ENCODE assay signal across 20 cellular contexts in the genomic region with DNA sequence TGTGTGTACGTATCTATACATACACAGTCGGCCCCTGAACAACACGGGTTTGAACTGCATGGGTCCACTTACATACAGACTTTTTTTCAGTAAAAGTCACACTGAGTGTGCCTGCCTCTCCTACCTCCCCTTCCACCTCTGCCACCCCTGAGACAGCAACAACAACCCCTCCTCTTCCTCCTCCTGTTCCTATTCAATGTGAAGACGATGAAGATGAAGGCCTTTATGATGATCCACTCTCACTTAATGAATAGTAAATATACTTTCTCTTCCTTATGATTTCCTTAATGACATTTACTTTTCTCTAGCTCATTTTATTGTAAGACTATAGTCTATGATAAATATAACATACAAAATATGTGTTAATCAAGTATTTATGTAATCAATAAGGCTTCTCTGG. TPM values are rescaled to one million over a fixed set of nuclear protein-coding genes. Genes with fewer than 3 reads are reported as not detected.
A peak's percentile ranks its signal among the peaks of the same experiment; 100 is the strongest.
DNase-seq lines count a peak whose midpoint lies in the region; ATAC-seq and TF ChIP-seq lines count a peak whose summit lies in the region.
"Had no signal": no experiment of that assay in that cellular context is flagged by ENCODE, and none has a peak within 500 bp of the region (broad histone marks: within the 10 kb centered on the region; RNA-seq: fewer than 3 reads in every experiment).

No MANE protein-coding gene starts in this region.

- H3K27ac Mint-ChIP-seq in endothelial cell (ENCODE audit: unreplicated experiment) = no peak overlapping the region
- H3K27ac Mint-ChIP-seq in stimulated activated effector memory CD8-positive, alpha-beta T cell treated with anti-CD3 and anti-CD28 coated beads, Interleukin-12 subunit alpha, Interleukin-12 subunit beta, amount 100 ng/mL, for 72 hours = peak overlapping the region; percentile 16
- H3K27ac Mint-ChIP-seq: CD4-positive, alpha-beta T cell; CD8-positive, alpha-beta T cell had no signal

- DNase-seq in endothelial cell (ENCODE audit: low spot score) (no peak), GOT3 (lab: John Stamatoyannopoulos, UW) (no peak), NK-92 (lab: John Stamatoyannopoulos, UW; ENCODE audit: unreplicated experiment) (no peak)
- DNase-seq in stimulated activated effector memory CD8-positive, alpha-beta T cell treated with anti-CD3 and anti-CD28 coated beads, Interleukin-12 subunit alpha, Interleukin-12 subunit beta, amount 100 ng/mL, for 72 hours (ENCODE audit: low spot score in 2 of 2) = no peak
- DNase-seq: 8988T; ACHN; BE2C; C1 segment of cervical spinal cord; Calu3; CD4-positive, alpha-beta T cell; CD8-positive, alpha-beta T cell; DMS79; DND-41; EL; GDM1 had no signal

- no peaks in the 10 kb centered on the region for H3K27me3 Mint-ChIP-seq in endothelial cell (ENCODE audit: unreplicated experiment)
- H3K27me3 Mint-ChIP-seq: CD4-positive, alpha-beta T cell had no signal

- CTCF ChIA-PET in HEK293 (lab: Yijun Ruan, JAX) = interaction anchor here (1.4 kb wide), 1 partner anchor 26 kb away, joined by 3 read pairs; a partner anchor contains a TSS

- peaks cover 29% of the 10 kb centered on the region for H3K36me3 Mint-ChIP-seq in endothelial cell (ENCODE audit: low read depth, unreplicated experiment)
- H3K36me3 Mint-ChIP-seq in stimulated activated effector memory CD8-positive, alpha-beta T cell treated with anti-CD3 and anti-CD28 coated beads, Interleukin-12 subunit alpha, Interleukin-12 subunit beta, amount 100 ng/mL, for 72 hours = peaks cover 33% of the 10 kb centered on the region

- no peak for ATAC-seq in stimulated activated effector memory CD8-positive, alpha-beta T cell treated with anti-CD3 and anti-CD28 coated beads, Interleukin-12 subunit alpha, Interleukin-12 subunit beta, amount 100 ng/mL, for 72 hours
- no peak for ATAC-seq in HG03342 (IDR thresholded peaks at IDR 0.05; ENCODE audit: unreplicated experiment)
- ATAC-seq: CD8-positive, alpha-beta T cell; GM12878 had no signal

- H3K9me3 ChIP-seq in HEK293 (ENCODE audit: control insufficient read depth, insufficient read depth, low read depth, low read length) = no peaks in the 10 kb centered on the region
- H3K9me3 ChIP-seq: BE2C, BLaER1, Caco-2 had no signal

- H3K36me3 ChIP-seq in HEK293 (ENCODE audit: control insufficient read depth in 2 of 2, insufficient read depth in 1 of 2, low read length in 2 of 2) = peaks cover 20 to 54% of the 10 kb centered on the region in 2 experiments; a peak in 2 of 3 replicates

- TF ChIP-seq CTCF in HEK293 (tag by site-specific recombination; IDR thresholded peaks at IDR 0.05) (no peak), endothelial cell (IDR thresholded peaks at IDR 0.05; ENCODE audit: unreplicated experiment) (no peak)

- peaks cover 5% of the 10 kb centered on the region for H3K4me1 Mint-ChIP-seq in endothelial cell (ENCODE audit: unreplicated experiment)
- H3K4me1 Mint-ChIP-seq in stimulated activated effector memory CD8-positive, alpha-beta T cell treated with anti-CD3 and anti-CD28 coated beads, Interleukin-12 subunit alpha, Interleukin-12 subunit beta, amount 100 ng/mL, for 72 hours = peaks cover 14% of the 10 kb centered on the region

- H3K9me3 Mint-ChIP-seq in endothelial cell (ENCODE audit: unreplicated experiment) = no peaks in the 10 kb centered on the region
- H3K9me3 Mint-ChIP-seq in stimulated activated effector memory CD8-positive, alpha-beta T cell treated with anti-CD3 and anti-CD28 coated beads, Interleukin-12 subunit alpha, Interleukin-12 subunit beta, amount 100 ng/mL, for 72 hours = peaks cover 6% of the 10 kb centered on the region
- H3K9me3 Mint-ChIP-seq: CD4-positive, alpha-beta T cell; CD8-positive, alpha-beta T cell had no signal

- H3K4me3 Mint-ChIP-seq in endothelial cell (ENCODE audit: unreplicated experiment) = peak overlapping the region; percentile 11
- no peak overlapping the region for H3K4me3 Mint-ChIP-seq in stimulated activated effector memory CD8-positive, alpha-beta T cell treated with anti-CD3 and anti-CD28 coated beads, Interleukin-12 subunit alpha, Interleukin-12 subunit beta, amount 100 ng/mL, for 72 hours
- H3K4me3 Mint-ChIP-seq: CD4-positive, alpha-beta T cell; CD8-positive, alpha-beta T cell had no signal

- POLR2A ChIA-PET in HEK293 (lab: Yijun Ruan, JAX) = no interaction called here

- no peak overlapping the region for H3K4me3 ChIP-seq in HEK293 (ENCODE audit: low read depth, low read length)
- H3K4me3 ChIP-seq: BLaER1, GM12878 had no signal

- no peak overlapping the region for H3K27ac ChIP-seq in HEK293 (ENCODE audit: extremely low read depth, low read depth, low read length)
- H3K27ac ChIP-seq: BLaER1 had no signal

- H3K4me1 ChIP-seq in HEK293 (ENCODE audit: control insufficient read depth, insufficient read depth, low read length) = peaks cover 4% of the 10 kb centered on the region; the same call in 1 of the 2 replicates
- H3K4me1 ChIP-seq: BE2C had no signal

TF ChIP-seq in HEK293, 187 proteins besides CTCF, POLR2A, EP300 and RAD21:
- TF ChIP-seq ZNF473 (tag by site-specific recombination; IDR thresholded peaks at IDR 0.05) (no peak), ZNF391 (tag by site-specific recombination; IDR thresholded peaks at IDR 0.05; ENCODE audit: borderline replicate concordance, low read depth) (no peak), ZNF133 (tag by site-specific recombination; IDR thresholded peaks at IDR 0.05) (no peak), ZIC2 (tag by site-specific recombination; IDR thresholded peaks at IDR 0.05) (no peak), KLF16 (tag by site-specific recombination; IDR thresholded peaks at IDR 0.05) (no peak), ZBTB20 (tag by site-specific recombination; IDR thresholded peaks at IDR 0.05) (no peak), FEZF1 (tag by site-specific recombination; IDR thresholded peaks at IDR 0.05) (no peak), PRDM1 (tag by site-specific recombination; IDR thresholded peaks at IDR 0.05) (peak; percentile 78), KLF10 (tag by site-specific recombination; IDR thresholded peaks at IDR 0.05) (no peak), ZNF324 (tag by site-specific recombination; IDR thresholded peaks at IDR 0.05) (no peak), ZSCAN23 (tag by site-specific recombination; IDR thresholded peaks at IDR 0.05) (no peak), ZBTB7A (tag by site-specific recombination; IDR thresholded peaks at IDR 0.05; ENCODE audit: low read depth) (no peak)
- TF ChIP-seq, protein P1, sequence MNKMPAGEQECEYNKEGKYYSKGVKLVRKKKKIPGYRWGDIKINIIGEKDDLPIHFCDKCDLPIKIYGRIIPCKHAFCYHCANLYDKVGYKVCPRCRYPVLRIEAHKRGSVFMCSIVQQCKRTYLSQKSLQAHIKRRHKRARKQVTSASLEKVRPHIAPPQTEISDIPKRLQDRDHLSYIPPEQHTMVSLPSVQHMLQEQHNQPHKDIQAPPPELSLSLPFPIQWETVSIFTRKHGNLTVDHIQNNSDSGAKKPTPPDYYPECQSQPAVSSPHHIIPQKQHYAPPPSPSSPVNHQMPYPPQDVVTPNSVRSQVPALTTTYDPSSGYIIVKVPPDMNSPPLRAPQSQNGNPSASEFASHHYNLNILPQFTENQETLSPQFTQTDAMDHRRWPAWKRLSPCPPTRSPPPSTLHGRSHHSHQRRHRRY (tag by site-specific recombination; IDR thresholded peaks at IDR 0.05) = no peak
- TF ChIP-seq, protein P2, sequence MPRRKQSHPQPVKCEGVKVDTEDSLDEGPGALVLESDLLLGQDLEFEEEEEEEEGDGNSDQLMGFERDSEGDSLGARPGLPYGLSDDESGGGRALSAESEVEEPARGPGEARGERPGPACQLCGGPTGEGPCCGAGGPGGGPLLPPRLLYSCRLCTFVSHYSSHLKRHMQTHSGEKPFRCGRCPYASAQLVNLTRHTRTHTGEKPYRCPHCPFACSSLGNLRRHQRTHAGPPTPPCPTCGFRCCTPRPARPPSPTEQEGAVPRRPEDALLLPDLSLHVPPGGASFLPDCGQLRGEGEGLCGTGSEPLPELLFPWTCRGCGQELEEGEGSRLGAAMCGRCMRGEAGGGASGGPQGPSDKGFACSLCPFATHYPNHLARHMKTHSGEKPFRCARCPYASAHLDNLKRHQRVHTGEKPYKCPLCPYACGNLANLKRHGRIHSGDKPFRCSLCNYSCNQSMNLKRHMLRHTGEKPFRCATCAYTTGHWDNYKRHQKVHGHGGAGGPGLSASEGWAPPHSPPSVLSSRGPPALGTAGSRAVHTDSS (tag by site-specific recombination; IDR thresholded peaks at IDR 0.05) = 0 out of 2 replicates have a peak, but pooled peaks have one; percentile 54

RNA-seq across cellular contexts. Expression of a gene that starts 25.5 kb away (rescaled TPM):
- total RNA-seq in endothelial cell (ENCODE audit: unreplicated experiment) = 72.9 TPM

RNA-seq across cellular contexts. Expression of a gene that starts 33.7 kb away (rescaled TPM):
- total RNA-seq in endothelial cell (ENCODE audit: unreplicated experiment) = 42.7 TPM

RNA-seq across cellular contexts. Expression of a gene that starts 50.4 kb away (rescaled TPM):
- total RNA-seq in endothelial cell (ENCODE audit: unreplicated experiment) = 65.8 TPM

RNA-seq across cellular contexts. Expression of a gene that starts 50.9 kb away (rescaled TPM):
- total RNA-seq in endothelial cell (ENCODE audit: unreplicated experiment) = 20.0 TPM
